8 cellular contexts compared by ENCODE assay signal in the genomic region with DNA sequence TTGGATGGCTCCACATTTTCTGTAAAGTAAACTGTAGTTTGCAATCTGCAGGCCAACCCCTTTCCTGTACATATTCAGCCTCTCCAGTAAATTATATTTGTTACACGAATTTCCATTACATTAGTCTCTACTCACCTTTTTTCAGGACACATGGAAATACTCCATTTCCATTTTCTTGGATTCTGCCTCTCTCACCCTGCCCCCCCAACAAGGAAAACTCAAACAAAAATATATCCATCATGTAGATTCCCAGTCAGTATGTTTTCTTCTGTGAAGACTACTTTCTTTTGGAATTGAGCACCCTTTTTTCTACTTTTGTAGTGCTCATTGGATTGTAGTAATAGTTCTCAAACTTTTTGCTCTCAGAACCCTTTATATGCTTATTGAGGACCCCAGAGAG. TPM values are rescaled to one million over a fixed set of nuclear protein-coding genes. Genes with fewer than 3 reads are reported as not detected.
A peak's percentile ranks its signal among the peaks of the same experiment; 100 is the strongest.
DNase-seq lines count a peak whose midpoint lies in the region; ATAC-seq lines count a peak whose summit lies in the region.

No MANE protein-coding gene starts in this region.

- intact Hi-C loops in activated CD4-positive, alpha-beta T cell treated with anti-CD3 and anti-CD28 coated beads, Interleukin-2, amount 10 ng/mL, durations not matched to agents 24 days and 14 days (cut with micrococcal nuclease), result loop anchor here (5.0 kb wide), 1 partner anchor 1446 kb away; a partner anchor contains a TSS
- intact Hi-C loops in activated T-helper 1 cell treated with anti-CD3 and anti-CD28 coated beads, Interleukin-12 subunit alpha, Interleukin-12 subunit beta, Interleukin-2, Interleukin-4 antibody, amounts not matched to agents 30 ng/mL and 10 ng/mL and 1 ng/mL, durations not matched to agents 14 hours and 24 hours and 36 hours (cut with micrococcal nuclease), result no loop called here

- peaks cover 41% of the 10 kb centered on the region for H3K4me1 Mint-ChIP-seq in activated CD4-positive, alpha-beta T cell treated with anti-CD3 and anti-CD28 coated beads, Interleukin-2, amount 10 ng/mL, durations not matched to agents 24 days and 14 days
- H3K4me1 Mint-ChIP-seq in activated T-helper 1 cell treated with anti-CD3 and anti-CD28 coated beads, Interleukin-12 subunit alpha, Interleukin-12 subunit beta, Interleukin-2, Interleukin-4 antibody, amounts not matched to agents 30 ng/mL and 10 ng/mL and 1 ng/mL, durations not matched to agents 14 hours and 24 hours and 36 hours (ENCODE audit: low read depth), result peaks cover 53% of the 10 kb centered on the region
- peaks cover 20 to 47% of the 10 kb centered on the region in 2 donors for H3K4me1 Mint-ChIP-seq in stimulated activated naive B cell treated with anti-CD40 and anti-IgM and Interleukin-4, amounts not matched to agents 10 μg/mL and 1 μg/mL and 100 μg/mL, for 72 hours

- H3K27me3 Mint-ChIP-seq in activated CD4-positive, alpha-beta T cell treated with anti-CD3 and anti-CD28 coated beads, Interleukin-2, amount 10 ng/mL, durations not matched to agents 24 days and 14 days, result no peaks in the 10 kb centered on the region
- no peaks in the 10 kb centered on the region for H3K27me3 Mint-ChIP-seq in activated T-helper 1 cell treated with anti-CD3 and anti-CD28 coated beads, Interleukin-12 subunit alpha, Interleukin-12 subunit beta, Interleukin-2, Interleukin-4 antibody, amounts not matched to agents 30 ng/mL and 10 ng/mL and 1 ng/mL, durations not matched to agents 14 hours and 24 hours and 36 hours (ENCODE audit: insufficient read depth)
- H3K27me3 Mint-ChIP-seq in stimulated activated naive B cell treated with anti-CD40 and anti-IgM and Interleukin-4, amounts not matched to agents 10 μg/mL and 1 μg/mL and 100 μg/mL, for 72 hours, result no peaks in the 10 kb centered on the region

- peaks cover 16% of the 10 kb centered on the region for H3K36me3 Mint-ChIP-seq in activated CD4-positive, alpha-beta T cell treated with anti-CD3 and anti-CD28 coated beads, Interleukin-2, amount 10 ng/mL, durations not matched to agents 24 days and 14 days (ENCODE audit: low read depth)
- H3K36me3 Mint-ChIP-seq in activated T-helper 1 cell treated with anti-CD3 and anti-CD28 coated beads, Interleukin-12 subunit alpha, Interleukin-12 subunit beta, Interleukin-2, Interleukin-4 antibody, amounts not matched to agents 30 ng/mL and 10 ng/mL and 1 ng/mL, durations not matched to agents 14 hours and 24 hours and 36 hours (ENCODE audit: low read depth), result peaks cover 4% of the 10 kb centered on the region
- peaks cover 5 to 6% of the 10 kb centered on the region in 2 donors for H3K36me3 Mint-ChIP-seq in stimulated activated naive B cell treated with anti-CD40 and anti-IgM and Interleukin-4, amounts not matched to agents 10 μg/mL and 1 μg/mL and 100 μg/mL, for 72 hours

- H3K9me3 ChIP-seq in iPS-18a (ENCODE audit: control insufficient read depth, low read depth, low read length), result no peaks in the 10 kb centered on the region

- H3K4me3 ChIP-seq in iPS-18a (ENCODE audit: low read length), result peak overlapping the region; percentile 85

- peaks cover 10% of the 10 kb centered on the region for H3K4me1 ChIP-seq in iPS-18a (ENCODE audit: control insufficient read depth, low read depth, low read length)

- peak overlapping the region; percentile 95 for H3K4me3 Mint-ChIP-seq in activated CD4-positive, alpha-beta T cell treated with anti-CD3 and anti-CD28 coated beads, Interleukin-2, amount 10 ng/mL, durations not matched to agents 24 days and 14 days
- H3K4me3 Mint-ChIP-seq in activated T-helper 1 cell treated with anti-CD3 and anti-CD28 coated beads, Interleukin-12 subunit alpha, Interleukin-12 subunit beta, Interleukin-2, Interleukin-4 antibody, amounts not matched to agents 30 ng/mL and 10 ng/mL and 1 ng/mL, durations not matched to agents 14 hours and 24 hours and 36 hours, result peak overlapping the region; percentile 95
- peak overlapping the region; percentile 54 to 68 for H3K4me3 Mint-ChIP-seq in stimulated activated naive B cell treated with anti-CD40 and anti-IgM and Interleukin-4, amounts not matched to agents 10 μg/mL and 1 μg/mL and 100 μg/mL, for 72 hours

- DNase-seq in activated CD4-positive, alpha-beta T cell treated with anti-CD3 and anti-CD28 coated beads, Interleukin-2, amount 10 ng/mL, durations not matched to agents 24 days and 14 days, result no peak
- no peak for DNase-seq in activated CD4-positive, alpha-beta T cell treated with anti-CD3 and anti-CD28 coated beads for 48 hours
- DNase-seq in activated T-helper 1 cell treated with anti-CD3 and anti-CD28 coated beads, Interleukin-12 subunit alpha, Interleukin-12 subunit beta, Interleukin-2, Interleukin-4 antibody, amounts not matched to agents 30 ng/mL and 10 ng/mL and 1 ng/mL, durations not matched to agents 14 hours and 24 hours and 36 hours (ENCODE audit: low spot score), result no peak
- DNase-seq in stimulated activated naive B cell treated with anti-CD40 and anti-IgM and Interleukin-4, amounts not matched to agents 10 μg/mL and 1 μg/mL and 100 μg/mL, for 72 hours, result no peak
- DNase-seq in GF-D8 (lab: John Stamatoyannopoulos, UW), result no peak

- H3K27ac ChIP-seq in iPS-18a (ENCODE audit: low read length), result no peak overlapping the region

- no peak for ATAC-seq in stimulated activated naive B cell treated with anti-CD40 and anti-IgM and Interleukin-4, amounts not matched to agents 10 μg/mL and 1 μg/mL and 100 μg/mL, for 72 hours (replicated peaks)
- ATAC-seq in GM18868 (IDR thresholded peaks at IDR 0.05; ENCODE audit: unreplicated experiment), result no peak
- ATAC-seq in HG03457 (IDR thresholded peaks at IDR 0.05; ENCODE audit: unreplicated experiment), result no peak

- no peaks in the 10 kb centered on the region for H3K9me3 Mint-ChIP-seq in activated CD4-positive, alpha-beta T cell treated with anti-CD3 and anti-CD28 coated beads, Interleukin-2, amount 10 ng/mL, durations not matched to agents 24 days and 14 days
- no peaks in the 10 kb centered on the region for H3K9me3 Mint-ChIP-seq in activated T-helper 1 cell treated with anti-CD3 and anti-CD28 coated beads, Interleukin-12 subunit alpha, Interleukin-12 subunit beta, Interleukin-2, Interleukin-4 antibody, amounts not matched to agents 30 ng/mL and 10 ng/mL and 1 ng/mL, durations not matched to agents 14 hours and 24 hours and 36 hours
- H3K9me3 Mint-ChIP-seq in stimulated activated naive B cell treated with anti-CD40 and anti-IgM and Interleukin-4, amounts not matched to agents 10 μg/mL and 1 μg/mL and 100 μg/mL, for 72 hours, result no peaks in the 10 kb centered on the region

- H3K36me3 ChIP-seq in iPS-18a (ENCODE audit: control insufficient read depth, low read depth, low read length), result no peaks in the 10 kb centered on the region

- H3K27ac Mint-ChIP-seq in activated CD4-positive, alpha-beta T cell treated with anti-CD3 and anti-CD28 coated beads, Interleukin-2, amount 10 ng/mL, durations not matched to agents 24 days and 14 days, result no peak overlapping the region
- H3K27ac Mint-ChIP-seq in activated T-helper 1 cell treated with anti-CD3 and anti-CD28 coated beads, Interleukin-12 subunit alpha, Interleukin-12 subunit beta, Interleukin-2, Interleukin-4 antibody, amounts not matched to agents 30 ng/mL and 10 ng/mL and 1 ng/mL, durations not matched to agents 14 hours and 24 hours and 36 hours, result no peak overlapping the region
- no peak overlapping the region for H3K27ac Mint-ChIP-seq in stimulated activated naive B cell treated with anti-CD40 and anti-IgM and Interleukin-4, amounts not matched to agents 10 μg/mL and 1 μg/mL and 100 μg/mL, for 72 hours

- H3K27me3 ChIP-seq in iPS-18a (ENCODE audit: control insufficient read depth, insufficient read depth, low read length), result no peaks in the 10 kb centered on the region

- peak overlapping the region; percentile 86 for H3K9ac ChIP-seq in iPS-18a (ENCODE audit: low read length)

RNA-seq across cellular contexts. Expression of a gene that starts 2.9 kb away (rescaled TPM):
- total RNA-seq in activated CD4-positive, alpha-beta T cell treated with anti-CD3 and anti-CD28 coated beads, Interleukin-2, amount 10 ng/mL, durations not matched to agents 24 days and 14 days, result 17.1 and 17.9 TPM in 2 replicates
- total RNA-seq in activated T-helper 1 cell treated with anti-CD3 and anti-CD28 coated beads, Interleukin-12 subunit alpha, Interleukin-12 subunit beta, Interleukin-2, Interleukin-4 antibody, amounts not matched to agents 30 ng/mL and 10 ng/mL and 1 ng/mL, durations not matched to agents 14 hours and 24 hours and 36 hours, result 18.6 and 19.7 TPM in 2 replicates
